Comparison of ENCODE assay signal across 20 cellular contexts in the genomic region with DNA sequence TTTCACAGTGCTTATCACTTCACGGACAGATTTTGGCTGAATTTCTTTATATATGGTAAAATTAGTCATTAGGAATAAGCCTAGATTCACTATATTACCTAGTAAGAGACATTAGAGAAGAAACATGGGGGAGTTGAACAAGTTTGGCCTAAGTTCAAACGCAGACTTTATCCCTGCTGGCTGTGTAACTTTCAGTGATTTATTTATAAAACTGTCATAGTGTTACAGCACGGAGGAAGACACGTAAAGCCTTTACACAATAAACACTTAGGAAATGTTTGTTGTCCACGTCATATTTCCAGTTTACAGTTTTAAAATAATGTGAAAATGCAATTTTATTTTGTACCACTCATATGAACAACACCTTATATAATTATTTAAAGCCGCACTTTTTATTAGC.
DNase-seq lines count a peak whose midpoint lies in the region; TF ChIP-seq lines count a peak whose summit lies in the region.
"Had no signal": no experiment of that assay in that cellular context is flagged by ENCODE, and none has a peak within 500 bp of the region (broad histone marks: within the 10 kb centered on the region; RNA-seq: fewer than 3 reads in every experiment).

No MANE protein-coding gene starts in this region.

- H3K4me1 ChIP-seq in HUES6 (ENCODE audit: control insufficient read depth, insufficient read depth, low read length) (peaks cover 6% of the 10 kb centered on the region), prostate gland (replicated peaks) (no peaks in the 10 kb centered on the region), mammary epithelial cell (ENCODE audit: insufficient read depth, low read length) (peaks cover 14% of the 10 kb centered on the region)
- H3K4me1 ChIP-seq: A549; BE2C; BLaER1 treated with 17β-estradiol and CSF1 and Interleukin-3, amounts not matched to agents 10 nM and 100 nM; HAP-1 had no signal

- H2AFZ ChIP-seq in mammary epithelial cell (ENCODE audit: low read depth, low read length) = no peak overlapping the region
- H2AFZ ChIP-seq: GM23338 had no signal

- H3K9me3 ChIP-seq in HUES6 (ENCODE audit: control insufficient read depth, insufficient read depth, low read depth, low read length) (peaks cover 15% of the 10 kb centered on the region; the same call in 1 of the 2 replicates), prostate gland (no peaks in the 10 kb centered on the region), mammary epithelial cell (replicated peaks; ENCODE audit: insufficient read depth, low read length) (no peaks in the 10 kb centered on the region)
- H3K9me3 ChIP-seq: A549, BE2C, HAP-1 had no signal

- no peaks in the 10 kb centered on the region for H4K20me1 ChIP-seq in mammary epithelial cell (ENCODE audit: insufficient read depth, low read length)
- H4K20me1 ChIP-seq: BLaER1 treated with 17β-estradiol and CSF1 and Interleukin-3, amounts not matched to agents 10 nM and 100 nM had no signal

- H3K4me3 ChIP-seq in HUES6 (ENCODE audit: low read depth, low read length) = no peak overlapping the region
- H3K4me3 ChIP-seq in fibroblast of villous mesenchyme (ENCODE audit: low read depth, low read length) = no peak overlapping the region
- H3K4me3 ChIP-seq in prostate gland = no peak overlapping the region
- H3K4me3 ChIP-seq in mammary epithelial cell (replicated peaks in 1 of 3; ENCODE audit: insufficient read depth in 1 of 3, low read depth in 2 of 3, low read length in 3 of 3) = no peak overlapping the region
- H3K4me3 ChIP-seq: A549; BLaER1 treated with 17β-estradiol and CSF1 and Interleukin-3, amounts not matched to agents 10 nM and 100 nM; GM23338; HAP-1 had no signal

- H3K36me3 ChIP-seq in HUES6 (ENCODE audit: control insufficient read depth, insufficient read depth, low read length) = no peaks in the 10 kb centered on the region
- H3K36me3 ChIP-seq in prostate gland = no peaks in the 10 kb centered on the region
- no peaks in the 10 kb centered on the region for H3K36me3 ChIP-seq in mammary epithelial cell (ENCODE audit: insufficient read depth, low read length)
- H3K36me3 ChIP-seq: BE2C; BLaER1 treated with 17β-estradiol and CSF1 and Interleukin-3, amounts not matched to agents 10 nM and 100 nM; HAP-1 had no signal

- in situ Hi-C loops in mammary epithelial cell (cut with MboI; ENCODE audit: low sequenced_read_pairs in 2 of 2) = no loop called here

- intact Hi-C loops in prostate gland (cut with DNase I) = no loop called here
- intact Hi-C loops in mammary epithelial cell (cut with micrococcal nuclease) = no loop called here

- H3K9ac ChIP-seq in HUES6 (ENCODE audit: low read length) (no peak overlapping the region), mammary epithelial cell (ENCODE audit: insufficient read depth, low read length) (no peak overlapping the region)
- H3K9ac ChIP-seq: BLaER1 treated with 17β-estradiol and CSF1 and Interleukin-3, amounts not matched to agents 10 nM and 100 nM had no signal

- no peaks in the 10 kb centered on the region for H3K27me3 ChIP-seq in HUES6 (ENCODE audit: control insufficient read depth, insufficient read depth, low read length)
- H3K27me3 ChIP-seq in prostate gland (replicated peaks; ENCODE audit: insufficient read depth) = no peaks in the 10 kb centered on the region
- no peaks in the 10 kb centered on the region for H3K27me3 ChIP-seq in mammary epithelial cell (ENCODE audit: insufficient read depth, low read length)
- H3K27me3 ChIP-seq: BE2C; BLaER1 treated with 17β-estradiol and CSF1 and Interleukin-3, amounts not matched to agents 10 nM and 100 nM had no signal

- no TSS peak for BruUV-seq in mammary epithelial cell (replicated peaks; lab: Mats Ljungman, UMichigan)

- dilution Hi-C loops in mammary epithelial cell (cut with HindIII; ENCODE audit: low sequenced_read_pairs) = no loop called here

- no peaks in the 10 kb centered on the region for H3K79me2 ChIP-seq in mammary epithelial cell (ENCODE audit: insufficient read depth, low read length)

- no peak for TF ChIP-seq CTCF in fibroblast of villous mesenchyme (IDR thresholded peaks at IDR 0.05; ENCODE audit: insufficient read depth, low read depth, low read length)
- TF ChIP-seq CTCF in prostate gland (IDR thresholded peaks at IDR 0.05) = no peak
- no peak for TF ChIP-seq CTCF in mammary epithelial cell (conservative IDR thresholded peaks at IDR 0.05 in 1 of 2, IDR thresholded peaks at IDR 0.05 in 1 of 2; ENCODE audit: extremely low read depth in 1 of 2, insufficient read depth in 1 of 2, low read depth in 1 of 2, low read length in 2 of 2)

- no peak overlapping the region for H3K4me2 ChIP-seq in mammary epithelial cell (ENCODE audit: insufficient read depth, low read depth, low read length)
- H3K4me2 ChIP-seq: A549; BLaER1 treated with 17β-estradiol and CSF1 and Interleukin-3, amounts not matched to agents 10 nM and 100 nM; GM23338 had no signal

- 27% methylated on average over 6 of the region's 6 CpGs for WGBS in prostate gland
- 67% methylated on average over 6 of the region's 6 CpGs for WGBS in mammary epithelial cell (ENCODE audit: low coverage, missing lambda C conversion rate)

- CTCF ChIA-PET in mammary epithelial cell (lab: Charles Lee; ENCODE audit: low non-redundant PET) = no interaction called here

- H3K27ac ChIP-seq in HUES6 (ENCODE audit: low read depth, low read length) (0 out of 2 replicates have a peak overlapping the region, but pooled peaks have one; percentile 28), prostate gland (no peak overlapping the region), mammary epithelial cell (ENCODE audit: insufficient read depth, low read depth, low read length) (no peak overlapping the region)
- H3K27ac ChIP-seq: A549; BLaER1 treated with 17β-estradiol and CSF1 and Interleukin-3, amounts not matched to agents 10 nM and 100 nM had no signal

- TF ChIP-seq POLR2A in prostate gland (IDR thresholded peaks at IDR 0.05) = no peak

- DNase-seq in amniotic epithelial cell (ENCODE audit: low read depth) = peak; percentile 52
- peak; percentile 75 for DNase-seq in fibroblast of villous mesenchyme (ENCODE audit: low read depth)
- DNase-seq in nucleus accumbens (lab: John Stamatoyannopoulos, UW) = no peak
- DNase-seq in prostate gland (ENCODE audit: low spot score) = no peak
- no peak for DNase-seq in EL
- no peak for DNase-seq in mammary epithelial cell
- DNase-seq: 8988T; ACHN; AML-193; BE2C; CD4-positive, alpha-beta T cell; CD8-positive, alpha-beta memory T cell; DMS 273 treated with DMSO at 0.1 percent for 48 hours; DMS79; GF-D8 had no signal

Comparison
In these comparisons a context has a peak if more than half of its experiments do, and no peak if none do; other contexts are left out.
1. DNase-seq: peak in amniotic epithelial cell (single experiment) and fibroblast of villous mesenchyme (single experiment); none in nucleus accumbens (0 of 56), prostate gland (single experiment), EL (single experiment) and mammary epithelial cell (single experiment).